8 cellular contexts compared by ENCODE assay signal in genomic region chr14:54565236-54566151, GRCh38. TPM values are rescaled to one million over a fixed set of nuclear protein-coding genes. Genes with fewer than 3 reads are reported as not detected.
DNase-seq lines count a peak whose midpoint lies in the region; ATAC-seq and TF ChIP-seq lines count a peak whose summit lies in the region.

No MANE protein-coding gene starts in this region.

- TF ChIP-seq CTCF in foreskin keratinocyte (conservative IDR thresholded peaks at IDR 0.05) = peak; percentile 22
- no peak for TF ChIP-seq CTCF in neural progenitor cell (IDR thresholded peaks at IDR 0.05)

- peak overlapping the region; percentile 90 for H3K4me2 ChIP-seq in neural progenitor cell

- H3K9ac ChIP-seq in neural progenitor cell = no peak overlapping the region

- peaks cover 25% of the 10 kb centered on the region for H3F3A ChIP-seq in neural progenitor cell (ENCODE audit: low read depth)

- H4K20me1 ChIP-seq in neural progenitor cell (ENCODE audit: low read depth) = peaks cover 7% of the 10 kb centered on the region

- ATAC-seq in GM21390 (IDR thresholded peaks at IDR 0.05; ENCODE audit: unreplicated experiment) (peak; percentile 45), foreskin keratinocyte (peak; percentile 67)

- peaks cover 19% of the 10 kb centered on the region for H3K4me1 ChIP-seq in foreskin keratinocyte
- peaks cover 10% of the 10 kb centered on the region for H3K4me1 ChIP-seq in neural progenitor cell

- H3K9me3 ChIP-seq in neural progenitor cell (ENCODE audit: low read depth) = no peaks in the 10 kb centered on the region

- peaks cover 7% of the 10 kb centered on the region for H3K27me3 Mint-ChIP-seq in neural progenitor cell (ENCODE audit: insufficient read depth, low read depth)

- peaks cover 21% of the 10 kb centered on the region for H3K4me1 Mint-ChIP-seq in neural progenitor cell

- peak overlapping the region; percentile 88 for H3K4me3 Mint-ChIP-seq in neural progenitor cell

- H3K79me2 ChIP-seq in neural progenitor cell (ENCODE audit: low read depth) = no peaks in the 10 kb centered on the region

- H3K27ac Mint-ChIP-seq in neural progenitor cell = no peak overlapping the region

- H3K4me3 ChIP-seq in neural progenitor cell = peak overlapping the region; percentile 61

- H3K36me3 Mint-ChIP-seq in neural progenitor cell = peaks cover 3% of the 10 kb centered on the region

- peak overlapping the region; percentile 91 for H2AFZ ChIP-seq in neural progenitor cell (replicated peaks)

- H3K9me3 Mint-ChIP-seq in neural progenitor cell = no peaks in the 10 kb centered on the region

- H3K27me3 ChIP-seq in foreskin keratinocyte = no peaks in the 10 kb centered on the region
- H3K27me3 ChIP-seq in neural progenitor cell = peaks cover 66% of the 10 kb centered on the region

- DNase-seq in DMS53 (lab: John Stamatoyannopoulos, UW) (peak; percentile 98), HUDEP-2 (lab: John Stamatoyannopoulos, UW; ENCODE audit: unreplicated experiment in 76 of 76) (peak in 74 of 76 experiments; percentile 10 to 83 (median 67)), RPMI7951 (ENCODE audit: low read depth) (peak; percentile 84), foreskin keratinocyte (peak; percentile 60 to 75), neural progenitor cell (ENCODE audit: low spot score) (peak; percentile 88), substantia nigra (lab: John Stamatoyannopoulos, UW) (peak; percentile 66 to 94 (median 85))
- peak; percentile 55 for DNase-seq in activated gamma-delta T cell treated with anti-CD3 and anti-CD28 coated beads, Interleukin-2, amount 50 U/mL, for 16 hours (ENCODE audit: low read depth)

- H3K36me3 ChIP-seq in neural progenitor cell = no peaks in the 10 kb centered on the region

- peak overlapping the region; percentile 86 for H3K27ac ChIP-seq in foreskin keratinocyte
- H3K27ac ChIP-seq in neural progenitor cell = no peak overlapping the region
- peak overlapping the region; percentile 83 for H3K27ac ChIP-seq in substantia nigra (ENCODE audit: low read depth, low read length, poor library complexity, severe bottlenecking)

RNA-seq across cellular contexts. Expression of gene SAMD4A, which starts 1.4 kb away (rescaled TPM):
- 8.6 and 10.1 TPM in 2 replicates for total RNA-seq in RPMI7951 (2014; rRNA removed; shearing (Covaris generic))
- 14.8 TPM in 2 replicates for total RNA-seq in foreskin keratinocyte
- polyA plus RNA-seq in foreskin keratinocyte = 4.4 and 4.6 TPM in 2 replicates
- 4.3 and 4.6 TPM in 2 replicates for total RNA-seq in neural progenitor cell (ENCODE audit: low replicate concordance)

RNA-seq across cellular contexts. Expression of gene CGRRF1, which starts 55.8 kb away (rescaled TPM):
- total RNA-seq in RPMI7951 (2014; rRNA removed; shearing (Covaris generic)) = 11.9 and 19.6 TPM in 2 replicates
- total RNA-seq in foreskin keratinocyte (11.6 and 12.4 TPM in 2 replicates), neural progenitor cell (ENCODE audit: low replicate concordance) (29.6 and 36.1 TPM in 2 replicates)
- 14.6 and 15.0 TPM in 2 replicates for polyA plus RNA-seq in foreskin keratinocyte
